1 cellular context compared by ENCODE assay signal in genomic region chr16:21312863-21313372, GRCh38.
TF ChIP-seq lines count a peak whose summit lies in the region.

No MANE protein-coding gene starts in this region.

TF ChIP-seq in HepG2, 621 proteins besides CTCF, POLR2A, EP300 and RAD21:
- TF ChIP-seq, protein P1, sequence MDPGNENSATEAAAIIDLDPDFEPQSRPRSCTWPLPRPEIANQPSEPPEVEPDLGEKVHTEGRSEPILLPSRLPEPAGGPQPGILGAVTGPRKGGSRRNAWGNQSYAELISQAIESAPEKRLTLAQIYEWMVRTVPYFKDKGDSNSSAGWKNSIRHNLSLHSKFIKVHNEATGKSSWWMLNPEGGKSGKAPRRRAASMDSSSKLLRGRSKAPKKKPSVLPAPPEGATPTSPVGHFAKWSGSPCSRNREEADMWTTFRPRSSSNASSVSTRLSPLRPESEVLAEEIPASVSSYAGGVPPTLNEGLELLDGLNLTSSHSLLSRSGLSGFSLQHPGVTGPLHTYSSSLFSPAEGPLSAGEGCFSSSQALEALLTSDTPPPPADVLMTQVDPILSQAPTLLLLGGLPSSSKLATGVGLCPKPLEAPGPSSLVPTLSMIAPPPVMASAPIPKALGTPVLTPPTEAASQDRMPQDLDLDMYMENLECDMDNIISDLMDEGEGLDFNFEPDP (CRISPR knock-in tag; conservative IDR thresholded peaks at IDR 0.05) = 0 out of 2 replicates have a peak, but pooled peaks have one; percentile 74
- TF ChIP-seq, protein P2, sequence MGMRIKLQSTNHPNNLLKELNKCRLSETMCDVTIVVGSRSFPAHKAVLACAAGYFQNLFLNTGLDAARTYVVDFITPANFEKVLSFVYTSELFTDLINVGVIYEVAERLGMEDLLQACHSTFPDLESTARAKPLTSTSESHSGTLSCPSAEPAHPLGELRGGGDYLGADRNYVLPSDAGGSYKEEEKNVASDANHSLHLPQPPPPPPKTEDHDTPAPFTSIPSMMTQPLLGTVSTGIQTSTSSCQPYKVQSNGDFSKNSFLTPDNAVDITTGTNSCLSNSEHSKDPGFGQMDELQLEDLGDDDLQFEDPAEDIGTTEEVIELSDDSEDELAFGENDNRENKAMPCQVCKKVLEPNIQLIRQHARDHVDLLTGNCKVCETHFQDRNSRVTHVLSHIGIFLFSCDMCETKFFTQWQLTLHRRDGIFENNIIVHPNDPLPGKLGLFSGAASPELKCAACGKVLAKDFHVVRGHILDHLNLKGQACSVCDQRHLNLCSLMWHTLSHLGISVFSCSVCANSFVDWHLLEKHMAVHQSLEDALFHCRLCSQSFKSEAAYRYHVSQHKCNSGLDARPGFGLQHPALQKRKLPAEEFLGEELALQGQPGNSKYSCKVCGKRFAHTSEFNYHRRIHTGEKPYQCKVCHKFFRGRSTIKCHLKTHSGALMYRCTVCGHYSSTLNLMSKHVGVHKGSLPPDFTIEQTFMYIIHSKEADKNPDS (CRISPR knock-in tag; IDR thresholded peaks at IDR 0.05) = 0 out of 2 replicates have a peak, but pooled peaks have one; percentile 33
